In genomic region chr1:166910396-166910994, GRCh38 we compare ENCODE assay signal across 1 cellular context.
A peak's percentile ranks its signal among the peaks of the same experiment; 100 is the strongest.
TF ChIP-seq lines count a peak whose summit lies in the region.

No MANE protein-coding gene starts in this region.

TF ChIP-seq in K562, 482 proteins besides CTCF, POLR2A, EP300 and RAD21 (continued from another document and continues in another):
- TF ChIP-seq ZNF318 (IDR thresholded peaks at IDR 0.05; ENCODE audit: borderline replicate concordance in 1 of 2, low read depth in 1 of 2), result no peak
- no peak for TF ChIP-seq FOXP4 (CRISPR knock-in tag; IDR thresholded peaks at IDR 0.05; ENCODE audit: borderline replicate concordance)
- TF ChIP-seq ZNF143 (CRISPR knock-in tag; IDR thresholded peaks at IDR 0.05), result no peak
- TF ChIP-seq, protein P1, sequence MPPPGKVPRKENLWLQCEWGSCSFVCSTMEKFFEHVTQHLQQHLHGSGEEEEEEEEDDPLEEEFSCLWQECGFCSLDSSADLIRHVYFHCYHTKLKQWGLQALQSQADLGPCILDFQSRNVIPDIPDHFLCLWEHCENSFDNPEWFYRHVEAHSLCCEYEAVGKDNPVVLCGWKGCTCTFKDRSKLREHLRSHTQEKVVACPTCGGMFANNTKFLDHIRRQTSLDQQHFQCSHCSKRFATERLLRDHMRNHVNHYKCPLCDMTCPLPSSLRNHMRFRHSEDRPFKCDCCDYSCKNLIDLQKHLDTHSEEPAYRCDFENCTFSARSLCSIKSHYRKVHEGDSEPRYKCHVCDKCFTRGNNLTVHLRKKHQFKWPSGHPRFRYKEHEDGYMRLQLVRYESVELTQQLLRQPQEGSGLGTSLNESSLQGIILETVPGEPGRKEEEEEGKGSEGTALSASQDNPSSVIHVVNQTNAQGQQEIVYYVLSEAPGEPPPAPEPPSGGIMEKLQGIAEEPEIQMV (tag; conservative IDR thresholded peaks at IDR 0.05; ENCODE audit: low read depth), result no peak
- TF ChIP-seq TFAM (CRISPR knock-in tag; conservative IDR thresholded peaks at IDR 0.05), result no peak
- no peak for TF ChIP-seq TEAD1 (CRISPR knock-in tag; IDR thresholded peaks at IDR 0.05)
- TF ChIP-seq CEBPZ (IDR thresholded peaks at IDR 0.05; ENCODE audit: borderline replicate concordance, low read depth, low read length), result no peak
- TF ChIP-seq JUN (IDR thresholded peaks at IDR 0.05; ENCODE audit: borderline replicate concordance, low read depth, low read length), result peak; percentile 92
- no peak for TF ChIP-seq JUN (CRISPR knock-in tag; IDR thresholded peaks at IDR 0.05; ENCODE audit: borderline replicate concordance)
- TF ChIP-seq DACH1 (IDR thresholded peaks at IDR 0.05; ENCODE audit: partially characterized antibody), result no peak
- TF ChIP-seq SRSF9 (IDR thresholded peaks at IDR 0.05; ENCODE audit: borderline replicate concordance, low read depth, low read length), result no peak
- no peak for TF ChIP-seq FIP1L1 (IDR thresholded peaks at IDR 0.05; ENCODE audit: low read depth, low read length, poor library complexity, severe bottlenecking)
- no peak; the same call in 1 of the 2 replicates for TF ChIP-seq RFX1 (IDR thresholded peaks at IDR 0.05)
- TF ChIP-seq ZNF232 (CRISPR knock-in tag; IDR thresholded peaks at IDR 0.05), result no peak
- no peak for TF ChIP-seq PATZ1 (CRISPR knock-in tag; IDR thresholded peaks at IDR 0.05; ENCODE audit: borderline replicate concordance)
- no peak for TF ChIP-seq CBX5 (IDR thresholded peaks at IDR 0.05; ENCODE audit: borderline replicate concordance, low read depth)
- peak; percentile 63 for TF ChIP-seq NFE2L1 (tag; IDR thresholded peaks at IDR 0.05; ENCODE audit: borderline replicate concordance, low read depth)
- TF ChIP-seq XRCC4 (IDR thresholded peaks at IDR 0.05; ENCODE audit: extremely low read depth, insufficient read depth, insufficient read length), result no peak
- no peak for TF ChIP-seq MLX (CRISPR knock-in tag; conservative IDR thresholded peaks at IDR 0.05)
- peak; percentile 54 for TF ChIP-seq CREM (IDR thresholded peaks at IDR 0.05; ENCODE audit: low read depth)
- TF ChIP-seq MYC (IDR thresholded peaks at IDR 0.05; ENCODE audit: low read depth, low read length), result peak; percentile 84
- TF ChIP-seq MYC (CRISPR knock-in tag; IDR thresholded peaks at IDR 0.05; ENCODE audit: borderline replicate concordance, low read depth), result no peak
- TF ChIP-seq ZNF583 (CRISPR knock-in tag; IDR thresholded peaks at IDR 0.05), result no peak
- no peak for TF ChIP-seq SIN3A (IDR thresholded peaks at IDR 0.05; ENCODE audit: borderline replicate concordance in 2 of 2, control insufficient read depth in 1 of 2, low read depth in 2 of 2, low read length in 2 of 2)
- no peak for TF ChIP-seq ESRRB (CRISPR knock-in tag; IDR thresholded peaks at IDR 0.05; ENCODE audit: borderline replicate concordance)
- TF ChIP-seq ZNF592 (IDR thresholded peaks at IDR 0.05), result peak; percentile 52
- no peak for TF ChIP-seq PHF21A (IDR thresholded peaks at IDR 0.05; ENCODE audit: borderline replicate concordance, low read depth)
- peak; percentile 98 for TF ChIP-seq ZNF316 (IDR thresholded peaks at IDR 0.05)
- peak; percentile 68 for TF ChIP-seq ARID1B (IDR thresholded peaks at IDR 0.05)
- no peak for TF ChIP-seq NCOA4 (IDR thresholded peaks at IDR 0.05; ENCODE audit: partially characterized antibody)
- TF ChIP-seq MAFG (tag; conservative IDR thresholded peaks at IDR 0.05), result peak; percentile 97
- TF ChIP-seq HNRNPL (IDR thresholded peaks at IDR 0.05; ENCODE audit: low read depth, low read length), result no peak
- no peak for TF ChIP-seq BRD9 (IDR thresholded peaks at IDR 0.05; ENCODE audit: low read depth, partially characterized antibody)
- TF ChIP-seq ZSCAN32 (CRISPR knock-in tag; IDR thresholded peaks at IDR 0.05), result no peak
